In genomic region chr5:157434096-157434495, GRCh38 we compare ENCODE assay signal across 7 cellular contexts. TPM values are rescaled to one million over a fixed set of nuclear protein-coding genes. Genes with fewer than 3 reads are reported as not detected.
"Had no signal": no experiment of that assay in that cellular context is flagged by ENCODE, and none has a peak within 500 bp of the region (broad histone marks: within the 10 kb centered on the region; RNA-seq: fewer than 3 reads in every experiment).

No MANE protein-coding gene starts in this region.

- H3K4me1 Mint-ChIP-seq: GM23338, H9 had no signal

- H3K27ac Mint-ChIP-seq: GM23338, H9, IgD-negative memory B cell had no signal

- H3K4me3 ChIP-seq: GM23338 had no signal

- DNase-seq: H9, HCEC 1CT, KBM-7 had no signal

- H3K36me3 Mint-ChIP-seq: IgD-negative memory B cell had no signal

- ATAC-seq: GM23338 had no signal

- H3K27me3 Mint-ChIP-seq: IgD-negative memory B cell had no signal

- H3K4me3 Mint-ChIP-seq: GM23338, H9, IgD-negative memory B cell had no signal

- H3K27ac ChIP-seq: HL-60 had no signal

- H2AFZ ChIP-seq: GM23338 had no signal

- H3K4me2 ChIP-seq: GM23338 had no signal

RNA-seq across cellular contexts. Expression of gene NIPAL4, which starts 25.9 kb away (rescaled TPM):
- total RNA-seq: H9, HT1080 had no signal
- polyA plus RNA-seq: GM23338 had no signal
